22 cellular contexts compared by ENCODE assay signal in genomic region chr13:39012608-39013007, GRCh38. TPM values are rescaled to one million over a fixed set of nuclear protein-coding genes. Genes with fewer than 3 reads are reported as not detected.
DNase-seq lines count a peak whose midpoint lies in the region; ATAC-seq, FAIRE-seq and TF ChIP-seq lines count a peak whose summit lies in the region.
"Had no signal": no experiment of that assay in that cellular context is flagged by ENCODE, and none has a peak within 500 bp of the region (broad histone marks: within the 10 kb centered on the region; RNA-seq: fewer than 3 reads in every experiment).

No MANE protein-coding gene starts in this region.

- no peaks in the 10 kb centered on the region for H3K23me2 ChIP-seq in H1 (ENCODE audit: low read depth, low read length)

- CTCF ChIA-PET in H1 (lab: Charles Lee; ENCODE audit: partially characterized antibody): interaction anchor here (0.6 to 2.3 kb wide), 11 partner anchors 9 to 1906 kb away, joined by 3 to 10 read pairs (median 5); no protein-coding TSS in a partner anchor

- H3K4me2 ChIP-seq in H1 (ENCODE audit: insufficient read depth in 1 of 2, low read depth in 2 of 2, low read length in 2 of 2): no peak overlapping the region

- H2BK20ac ChIP-seq in H1 (ENCODE audit: low read length): no peak overlapping the region

- H3K23ac ChIP-seq in H1 (ENCODE audit: insufficient read length): no peak overlapping the region

- no peak overlapping the region for H2BK120ac ChIP-seq in H1 (replicated peaks; ENCODE audit: low read depth, low read length)

- TF ChIP-seq RAD21 in H1 (IDR thresholded peaks at IDR 0.05 in 1 of 2, conservative IDR thresholded peaks at IDR 0.05 in 1 of 2; ENCODE audit: low read depth in 2 of 2, low read length in 2 of 2): peak; percentile 68 to 76

- no peaks in the 10 kb centered on the region for H3K27me3 Mint-ChIP-seq in nephron progenitor cell (ENCODE audit: low read depth, poor library complexity)
- H3K27me3 Mint-ChIP-seq: activated CD4-positive, alpha-beta memory T cell treated with anti-CD3 and anti-CD28 coated beads for 36 hours; CD4-positive, alpha-beta memory T cell had no signal

- H3K27ac ChIP-seq in H1 (ENCODE audit: low read depth, low read length): no peak overlapping the region
- H3K27ac ChIP-seq: epithelial cell of prostate, HL-60 had no signal

- H4K91ac ChIP-seq in H1 (replicated peaks; ENCODE audit: insufficient read length, low read length): no peak overlapping the region

- no peak overlapping the region for H2AK5ac ChIP-seq in H1 (ENCODE audit: low read depth, low read length)

- no peak overlapping the region for H4K5ac ChIP-seq in H1 (ENCODE audit: insufficient read length, low read depth, low read length)

- no peak overlapping the region for H3K18ac ChIP-seq in H1 (ENCODE audit: extremely low read depth, low read length)

- no peak overlapping the region for H3K9ac ChIP-seq in H1 (replicated peaks in 1 of 4; ENCODE audit: extremely low read depth in 1 of 4, low read depth in 3 of 4, low read length in 3 of 4)

- H3K4me1 Mint-ChIP-seq in nephron progenitor cell: no peaks in the 10 kb centered on the region

- peaks cover 74% of the 10 kb centered on the region for H3K36me3 Mint-ChIP-seq in nephron progenitor cell (ENCODE audit: low read depth)

- no peak overlapping the region for H3K4me3 Mint-ChIP-seq in nephron progenitor cell
- H3K4me3 Mint-ChIP-seq: activated CD4-positive, alpha-beta memory T cell treated with anti-CD3 and anti-CD28 coated beads for 36 hours; CD4-positive, alpha-beta memory T cell had no signal

- TF ChIP-seq POLR2A in NB4 (IDR thresholded peaks at IDR 0.05; ENCODE audit: extremely low read depth, insufficient read length) (no peak), H1 (IDR thresholded peaks at IDR 0.05; ENCODE audit: control extremely low read depth in 1 of 2, low read depth in 2 of 2, low read length in 2 of 2) (no peak)

- no peak overlapping the region for H3K4me3 ChIP-seq in NB4 (ENCODE audit: low read depth, low read length)
- no peak overlapping the region for H3K4me3 ChIP-seq in H1 (ENCODE audit: extremely low read depth in 1 of 4, insufficient read depth in 2 of 4, low read depth in 3 of 4, low read length in 4 of 4)

- H3K4ac ChIP-seq in H1 (replicated peaks; ENCODE audit: insufficient read length, low read depth, low read length): no peak overlapping the region

- H3K9me3 ChIP-seq in H1 (ENCODE audit: insufficient read depth in 2 of 2, low read depth in 1 of 2, low read length in 1 of 2): no peaks in the 10 kb centered on the region

- no peak for FAIRE-seq in H1 (lab: Jason Lieb, UNC)

- H4K8ac ChIP-seq in H1 (ENCODE audit: extremely low read depth, insufficient read depth, low read length): no peak overlapping the region

- no peak overlapping the region for H2BK15ac ChIP-seq in H1 (ENCODE audit: low read length)

- WGBS in H1 (ENCODE audit: extremely low coverage in 1 of 2, insufficient coverage in 1 of 2, insufficient read length in 1 of 2, insufficient replicate concordance in 2 of 2, low coverage in 1 of 2, low lambda C conversion rate in 2 of 2, missing lambda C conversion rate in 1 of 2), 2 experiments: 62% methylated on average over 7 of the region's 7 CpGs; no CpG with 5 or more reads in 1 of the 2 experiments

- no peak for TF ChIP-seq EP300 in H1 (IDR thresholded peaks at IDR 0.05; ENCODE audit: borderline replicate concordance in 1 of 2, low read depth in 2 of 2, low read length in 2 of 2)

- H3K27ac Mint-ChIP-seq in nephron progenitor cell: peak overlapping the region; percentile 26
- H3K27ac Mint-ChIP-seq: activated CD4-positive, alpha-beta memory T cell treated with anti-CD3 and anti-CD28 coated beads for 36 hours had no signal

- H3K56ac ChIP-seq in H1 (replicated peaks; ENCODE audit: insufficient read length, low read depth, low read length): no peak overlapping the region

- peaks cover 0 to 7% of the 10 kb centered on the region in 2 experiments for H4K20me1 ChIP-seq in H1 (replicated peaks in 1 of 2; ENCODE audit: control insufficient read depth in 1 of 2, insufficient read depth in 2 of 2, low read length in 2 of 2)

- ATAC-seq in GM21528 (IDR thresholded peaks at IDR 0.05; ENCODE audit: low FRiP score, unreplicated experiment) (no peak), HG03159 (IDR thresholded peaks at IDR 0.05; ENCODE audit: unreplicated experiment) (no peak), esophagus mucosa (no peak)

- H3K79me2 ChIP-seq in H1 (ENCODE audit: control insufficient read depth in 1 of 2, insufficient read depth in 2 of 2, low read length in 2 of 2): no peaks in the 10 kb centered on the region

- POLR2A ChIA-PET in H1 (lab: Charles Lee; ENCODE audit: partially characterized antibody): interaction anchor here (1.2 to 1.8 kb wide), 4 partner anchors 9 to 25 kb away, joined by 3 to 8 read pairs (median 5); partner anchors contain the start of genes NHLRC3 and PROSER1

- DNase-seq in ELF-1 (ENCODE audit: low read depth, low spot score): peak; percentile 63
- peak; percentile 7 for DNase-seq in NB4 (ENCODE audit: low read depth)
- DNase-seq in H1 (ENCODE audit: low read depth in 1 of 2, low spot score in 2 of 2): peak in 1 of 2 experiments; percentile 69
- DNase-seq in nephron progenitor cell: no peak
- DNase-seq in NCI-H2196 treated with DMSO at 0.1 percent for 48 hours (lab: John Stamatoyannopoulos, UW; ENCODE audit: unreplicated experiment): no peak
- DNase-seq: activated CD4-positive, alpha-beta memory T cell treated with anti-CD3 and anti-CD28 coated beads for 36 hours; CD4-positive, alpha-beta memory T cell; HCEC 1CT; NCI-H187 treated with DMSO at 0.1 percent for 48 hours; NCI-H69; SHP77; substantia nigra had no signal

- H2BK5ac ChIP-seq in H1 (ENCODE audit: low read depth, low read length): no peak overlapping the region

- H3K79me1 ChIP-seq in H1 (ENCODE audit: low read depth, low read length): no peaks in the 10 kb centered on the region

- H3K4me1 ChIP-seq in H1 (replicated peaks in 1 of 4; ENCODE audit: control insufficient read depth in 3 of 4, insufficient read depth in 4 of 4, low read length in 3 of 4): no peaks in the 10 kb centered on the region; a peak in 1 of 7 replicates

- H3K36me3 ChIP-seq in H1 (ENCODE audit: control insufficient read depth in 2 of 4, insufficient read depth in 4 of 4, low read length in 3 of 4): peaks cover 29 to 97% (median 61%) of the 10 kb centered on the region in 4 experiments

- H3K14ac ChIP-seq in H1 (ENCODE audit: insufficient read length): no peak overlapping the region

- TF ChIP-seq CTCF in NB4 (IDR thresholded peaks at IDR 0.05; ENCODE audit: low read depth, low read length) (peak; percentile 21), H1 (IDR thresholded peaks at IDR 0.05; ENCODE audit: control extremely low read depth in 1 of 3, insufficient read depth in 1 of 3, low read depth in 1 of 3, low read length in 3 of 3) (peak; percentile 69 to 83 (median 76)), nephron progenitor cell (IDR thresholded peaks at IDR 0.05) (peak; percentile 26)

- no peaks in the 10 kb centered on the region for H3K27me3 ChIP-seq in H1 (replicated peaks in 1 of 4; ENCODE audit: control insufficient read depth in 3 of 4, extremely low read depth in 1 of 4, insufficient read depth in 3 of 4, low read length in 3 of 4)

- H2AFZ ChIP-seq in H1 (ENCODE audit: low read length): no peak overlapping the region

- H2BK12ac ChIP-seq in H1 (ENCODE audit: low read depth, low read length): no peak overlapping the region

- H3K9me3 Mint-ChIP-seq in nephron progenitor cell: no peaks in the 10 kb centered on the region
- H3K9me3 Mint-ChIP-seq: activated CD4-positive, alpha-beta memory T cell treated with anti-CD3 and anti-CD28 coated beads for 36 hours had no signal

TF ChIP-seq in H1, 55 proteins besides CTCF, POLR2A, EP300 and RAD21:
- TF ChIP-seq JUND (IDR thresholded peaks at IDR 0.05; ENCODE audit: low read length): no peak
- 0 out of 2 replicates have a peak, but pooled peaks have one; percentile 43 for TF ChIP-seq CREB1 (IDR thresholded peaks at IDR 0.05)
- TF ChIP-seq RBBP5 (IDR thresholded peaks at IDR 0.05; ENCODE audit: borderline replicate concordance, low read depth, low read length): no peak
- TF ChIP-seq TEAD4 (IDR thresholded peaks at IDR 0.05; ENCODE audit: low read depth, low read length): 0 out of 2 replicates have a peak, but pooled peaks have one; percentile 53
TF ChIP-seq in H1: peak in this region for 2.

RNA-seq across cellular contexts. Expression of gene STOML3, which starts 22.0 kb away (rescaled TPM):
- total RNA-seq in H1 (2021; fragmentation: NEBNext Ultra II Directional; extraction: Animal tissue kit (Norgen Biotek cat#: 25700)): not detected in 2 replicates
- 0.06 TPM in 1 of 2 replicates, not detected in the other for polyA plus RNA-seq in H1 (2011; rRNA removed)
- 0.04 TPM for polyA plus RNA-seq in H1 (2011; cell fraction: cytosol; rRNA removed)
- polyA plus RNA-seq in H1 (2011; cell fraction: nucleus; rRNA removed): not detected
- polyA plus RNA-seq in H1 (2012, experiment 1 of 2): 0.11 TPM in 1 of 4 replicates, not detected in the others
- polyA plus RNA-seq in H1 (2012, experiment 2 of 2): not detected
- polyA plus RNA-seq in H1 (2013, experiment 1 of 2): 0.04 TPM
- polyA plus RNA-seq in H1 (2013, experiment 2 of 2): 0.04 TPM
- not detected in 2 replicates for polyA minus RNA-seq in H1 (2011; rRNA and poly(A)+ RNA removed)
- not detected for polyA minus RNA-seq in H1 (2011; cell fraction: cytosol; rRNA and poly(A)+ RNA removed)
- polyA minus RNA-seq in H1 (2011; cell fraction: nucleus; rRNA and poly(A)+ RNA removed): not detected
- total RNA-seq in esophagus mucosa: not detected
- total RNA-seq: activated CD4-positive, alpha-beta memory T cell treated with anti-CD3 and anti-CD28 coated beads for 36 hours; CD4-positive, alpha-beta memory T cell; G401; LHCN-M2; myocyte; pulmonary artery endothelial cell had no signal
- polyA plus RNA-seq: adipose tissue; CD4-positive, alpha-beta memory T cell had no signal

RNA-seq across cellular contexts. Expression of gene PROSER1, which starts 25.3 kb away (rescaled TPM):
- 98.6 and 116 TPM in 2 replicates for total RNA-seq in H1 (2021; fragmentation: NEBNext Ultra II Directional; extraction: Animal tissue kit (Norgen Biotek cat#: 25700))
- polyA plus RNA-seq in H1 (2011; rRNA removed): 90.7 and 99.2 TPM in 2 replicates
- polyA plus RNA-seq in H1 (2011; cell fraction: cytosol; rRNA removed): 41.0 TPM
- 65.8 TPM for polyA plus RNA-seq in H1 (2011; cell fraction: nucleus; rRNA removed)
- polyA plus RNA-seq in H1 (2012, experiment 1 of 2): 47.9 to 82.0 TPM (median 58.7 TPM) in 4 replicates
- 19.8 TPM for polyA plus RNA-seq in H1 (2012, experiment 2 of 2)
- 82.2 TPM for polyA plus RNA-seq in H1 (2013, experiment 1 of 2)
- polyA plus RNA-seq in H1 (2013, experiment 2 of 2): 80.4 TPM
- polyA minus RNA-seq in H1 (2011; rRNA and poly(A)+ RNA removed): 46.5 and 56.7 TPM in 2 replicates
- 47.6 TPM for polyA minus RNA-seq in H1 (2011; cell fraction: cytosol; rRNA and poly(A)+ RNA removed)
- 83.0 TPM for polyA minus RNA-seq in H1 (2011; cell fraction: nucleus; rRNA and poly(A)+ RNA removed)
- 19.6 TPM for total RNA-seq in esophagus mucosa

RNA-seq across cellular contexts. Expression of gene NHLRC3, which starts 25.6 kb away (rescaled TPM):
- total RNA-seq in H1 (2021; fragmentation: NEBNext Ultra II Directional; extraction: Animal tissue kit (Norgen Biotek cat#: 25700)): 12.4 and 13.1 TPM in 2 replicates
- 11.4 and 16.9 TPM in 2 replicates for polyA plus RNA-seq in H1 (2011; rRNA removed)
- 15.5 TPM for polyA plus RNA-seq in H1 (2011; cell fraction: cytosol; rRNA removed)
- 9.4 TPM for polyA plus RNA-seq in H1 (2011; cell fraction: nucleus; rRNA removed)
- 10.5 to 14.6 TPM (median 11.1 TPM) in 4 replicates for polyA plus RNA-seq in H1 (2012, experiment 1 of 2)
- 1.1 TPM for polyA plus RNA-seq in H1 (2012, experiment 2 of 2)
- polyA plus RNA-seq in H1 (2013, experiment 1 of 2): 12.1 TPM
- polyA plus RNA-seq in H1 (2013, experiment 2 of 2): 12.4 TPM
- 10.4 and 17.9 TPM in 2 replicates for polyA minus RNA-seq in H1 (2011; rRNA and poly(A)+ RNA removed)
- 8.4 TPM for polyA minus RNA-seq in H1 (2011; cell fraction: cytosol; rRNA and poly(A)+ RNA removed)
- 23.9 TPM for polyA minus RNA-seq in H1 (2011; cell fraction: nucleus; rRNA and poly(A)+ RNA removed)
- 7.6 TPM for total RNA-seq in esophagus mucosa

Comparison
In these comparisons a context has a peak if more than half of its experiments do, and no peak if none do; other contexts are left out.
1. DNase-seq: peak in ELF-1 (single experiment) and NB4 (single experiment); none in nephron progenitor cell (single experiment) and NCI-H2196 treated with DMSO at 0.1 percent for 48 hours (single experiment).
2. CTCF ChIP-seq: peak in every context shown above with its lines; median percentile 76 in H1; 26 in nephron progenitor cell; 21 in NB4.